ENCODE assay signal across 2 cellular contexts in genomic region chr4:76969493-76969892, GRCh38.
A peak's percentile ranks its signal among the peaks of the same experiment; 100 is the strongest.
TF ChIP-seq lines count a peak whose summit lies in the region.

No MANE protein-coding gene starts in this region.

TF ChIP-seq in HEK293, 187 proteins besides CTCF, POLR2A, EP300 and RAD21:
- peak; percentile 46; the same call in 1 of the 2 replicates for TF ChIP-seq PRDM6 (tag by site-specific recombination; IDR thresholded peaks at IDR 0.05)
- TF ChIP-seq ZNF558 (tag by site-specific recombination; IDR thresholded peaks at IDR 0.05) = no peak
- peak; percentile 42; the same call in 1 of the 2 replicates for TF ChIP-seq GLIS1 (tag by site-specific recombination; IDR thresholded peaks at IDR 0.05)

TF ChIP-seq in K562, 482 proteins besides CTCF, POLR2A, EP300 and RAD21 (continued from another document):
- TF ChIP-seq SMARCE1 (IDR thresholded peaks at IDR 0.05) (0 out of 2 replicates have a peak, but pooled peaks have one; percentile 40), MTA2 (IDR thresholded peaks at IDR 0.05; ENCODE audit: low read depth) (peak; percentile 74), POLR2G (IDR thresholded peaks at IDR 0.05; ENCODE audit: low read depth, low read length) (no peak), ETV6 (IDR thresholded peaks at IDR 0.05; ENCODE audit: borderline replicate concordance in 1 of 2, low read depth in 2 of 2, low read length in 1 of 2) (no peak), ETV6 (CRISPR knock-in tag; IDR thresholded peaks at IDR 0.05; ENCODE audit: borderline replicate concordance) (no peak), FOXM1 (IDR thresholded peaks at IDR 0.05; ENCODE audit: low read depth) (peak; percentile 58; the same call in 1 of the 2 replicates), FOXM1 (CRISPR knock-in tag; IDR thresholded peaks at IDR 0.05; ENCODE audit: low read depth) (no peak), SMARCA4 (IDR thresholded peaks at IDR 0.05) (peak; percentile 54; the same call in 1 of the 2 replicates), ARID1B (IDR thresholded peaks at IDR 0.05) (peak; percentile 79), RCOR1 (IDR thresholded peaks at IDR 0.05; ENCODE audit: borderline replicate concordance in 1 of 2, low read depth in 2 of 2, low read length in 2 of 2) (peak in 1 of 2 experiments; percentile 61; a peak in 1 of 4 replicates), CC2D1A (IDR thresholded peaks at IDR 0.05) (no peak), NCOR1 (IDR thresholded peaks at IDR 0.05) (peak; percentile 37; the same call in 1 of the 2 replicates), FOXA1 (IDR thresholded peaks at IDR 0.05; ENCODE audit: borderline replicate concordance) (peak; percentile 70), ZBTB49 (CRISPR knock-in tag; IDR thresholded peaks at IDR 0.05; ENCODE audit: borderline replicate concordance) (no peak), ARID4B (CRISPR knock-in tag; IDR thresholded peaks at IDR 0.05) (no peak), CBFA2T3 (IDR thresholded peaks at IDR 0.05) (peak; percentile 69), TAL1 (IDR thresholded peaks at IDR 0.05) (peak; percentile 85), TCF3 (CRISPR knock-in tag; IDR thresholded peaks at IDR 0.05) (peak; percentile 73)
TF ChIP-seq in K562: peak in this region for 14.
